Comparison of ENCODE assay signal across 13 cellular contexts in genomic region chr9:76900884-76901440, GRCh38.
"Had no signal": no experiment of that assay in that cellular context is flagged by ENCODE, and none has a peak within 500 bp of the region (broad histone marks: within the 10 kb centered on the region; RNA-seq: fewer than 3 reads in every experiment).

No MANE protein-coding gene starts in this region.

- H3K9me3 ChIP-seq: right atrium auricular region, spleen had no signal

- H3K4me3 Mint-ChIP-seq: activated naive CD4-positive, alpha-beta T cell treated with anti-CD3 and anti-CD28 coated beads for 36 hours; activated naive CD8-positive, alpha-beta T cell treated with anti-CD3 and anti-CD28 coated beads, Interleukin-2, amount 50 U/mL, for 24 hours; nephron progenitor cell; stimulated activated naive CD8-positive, alpha-beta T cell treated with anti-CD3 and anti-CD28 coated beads, Interleukin-15, amount 100 ng/mL, for 72 hours had no signal

- DNase-seq: activated CD4-positive, alpha-beta T cell treated with anti-CD3 and anti-CD28 coated beads, Interleukin-2, amount 50 U/mL, for 1 hour; activated naive CD4-positive, alpha-beta T cell treated with anti-CD3 and anti-CD28 coated beads for 36 hours; activated naive CD8-positive, alpha-beta T cell treated with anti-CD3 and anti-CD28 coated beads, Interleukin-2, amount 50 U/mL, for 24 hours; kidney glomerular epithelial cell; nephron progenitor cell; occipital lobe; spleen; stimulated activated naive CD8-positive, alpha-beta T cell treated with anti-CD3 and anti-CD28 coated beads, Interleukin-15, amount 100 ng/mL, for 72 hours; T-helper 9 cell had no signal

- H3K27ac ChIP-seq: right atrium auricular region, SK-N-MC, spleen had no signal

- ATAC-seq: activated CD4-positive, CD25-positive, alpha-beta regulatory T cell treated with anti-CD3 and anti-CD28 coated beads, Interleukin-2, amount 50 U/mL, for 24 hours; activated naive CD8-positive, alpha-beta T cell treated with anti-CD3 and anti-CD28 coated beads, Interleukin-2, amount 50 U/mL, for 24 hours; esophagus mucosa had no signal

- H3K9me3 Mint-ChIP-seq: activated naive CD4-positive, alpha-beta T cell treated with anti-CD3 and anti-CD28 coated beads for 36 hours; activated naive CD8-positive, alpha-beta T cell treated with anti-CD3 and anti-CD28 coated beads, Interleukin-2, amount 50 U/mL, for 24 hours; nephron progenitor cell; stimulated activated naive CD8-positive, alpha-beta T cell treated with anti-CD3 and anti-CD28 coated beads, Interleukin-15, amount 100 ng/mL, for 72 hours had no signal

- H3K4me1 Mint-ChIP-seq: activated naive CD8-positive, alpha-beta T cell treated with anti-CD3 and anti-CD28 coated beads, Interleukin-2, amount 50 U/mL, for 24 hours; stimulated activated naive CD8-positive, alpha-beta T cell treated with anti-CD3 and anti-CD28 coated beads, Interleukin-15, amount 100 ng/mL, for 72 hours had no signal

- H3K4me3 ChIP-seq: right atrium auricular region, SK-N-MC, spleen had no signal

- H3K27ac Mint-ChIP-seq: activated naive CD4-positive, alpha-beta T cell treated with anti-CD3 and anti-CD28 coated beads for 36 hours; activated naive CD8-positive, alpha-beta T cell treated with anti-CD3 and anti-CD28 coated beads, Interleukin-2, amount 50 U/mL, for 24 hours; nephron progenitor cell; stimulated activated naive CD8-positive, alpha-beta T cell treated with anti-CD3 and anti-CD28 coated beads, Interleukin-15, amount 100 ng/mL, for 72 hours had no signal

- H3K27me3 ChIP-seq: right atrium auricular region had no signal

- H3K36me3 ChIP-seq: right atrium auricular region, spleen had no signal
